8 cellular contexts compared by ENCODE assay signal in genomic region chr5:122458278-122458872, GRCh38.
DNase-seq lines count a peak whose midpoint lies in the region; ATAC-seq, FAIRE-seq and TF ChIP-seq lines count a peak whose summit lies in the region.

No MANE protein-coding gene starts in this region.

- CTCF ChIA-PET in HepG2 (lab: Yijun Ruan, JAX; ENCODE audit: low intra/inter-chr PET ratio, low total read pairs): no interaction called here

- no peak for TF ChIP-seq POLR2A in HepG2 (IDR thresholded peaks at IDR 0.05; ENCODE audit: insufficient read depth in 1 of 2, low read depth in 2 of 2, low read length in 2 of 2)

- H3K4me3 ChIP-seq in HepG2 (replicated peaks in 1 of 3; ENCODE audit: insufficient read depth in 1 of 3, low read depth in 2 of 3, low read length in 3 of 3): no peak overlapping the region

- no peak for TF ChIP-seq RAD21 in HepG2 (CRISPR knock-in tag; IDR thresholded peaks at IDR 0.05)

- no peak overlapping the region for H3K4me2 ChIP-seq in HepG2 (ENCODE audit: low read depth, low read length)

- no peaks in the 10 kb centered on the region for H3K36me3 ChIP-seq in HepG2 (replicated peaks in 1 of 2; ENCODE audit: control insufficient read depth in 1 of 2, insufficient read depth in 2 of 2, low read length in 2 of 2)

- no peak overlapping the region for H3K9ac ChIP-seq in HepG2 (ENCODE audit: insufficient read depth, low read depth, low read length)

- DNase-seq in COR-L47 (lab: John Stamatoyannopoulos, UW): peak; percentile 8
- peak; percentile 51 for DNase-seq in SW480 (ENCODE audit: low spot score)
- peak; percentile 6 for DNase-seq in HepG2 (ENCODE audit: low spot score)
- DNase-seq in NCI-H187 (lab: John Stamatoyannopoulos, UW): no peak
- no peak for DNase-seq in foreskin melanocyte
- no peak for DNase-seq in NCI-H128 (lab: John Stamatoyannopoulos, UW; ENCODE audit: unreplicated experiment)

- intact Hi-C loops in HepG2 (cut with micrococcal nuclease; ENCODE audit: unreplicated experiment): no loop called here

- TF ChIP-seq EP300 in HepG2 (IDR thresholded peaks at IDR 0.05; ENCODE audit: low read depth in 2 of 2, low read length in 2 of 2) (no peak), HepG2 (CRISPR knock-in tag; IDR thresholded peaks at IDR 0.05; ENCODE audit: borderline replicate concordance) (no peak)

- no peaks in the 10 kb centered on the region for H3K4me1 ChIP-seq in HepG2 (ENCODE audit: insufficient read depth, low read length)

- no peaks in the 10 kb centered on the region for H3K9me3 ChIP-seq in HepG2 (ENCODE audit: low read length)

- ATAC-seq in GM19035 (IDR thresholded peaks at IDR 0.05; ENCODE audit: unreplicated experiment) (peak; percentile 75), HG03354 (IDR thresholded peaks at IDR 0.05; ENCODE audit: poor library complexity, severe bottlenecking, unreplicated experiment) (peak; percentile 88), HepG2 (peak; percentile 77)

- H3K27me3 ChIP-seq in HepG2 (ENCODE audit: control insufficient read depth in 1 of 2, insufficient read depth in 2 of 2, low read length in 2 of 2): no peaks in the 10 kb centered on the region

- POLR2A ChIA-PET in HepG2 (lab: Yijun Ruan, JAX): no interaction called here

- no TSS peak for BruUV-seq in HepG2 (replicated peaks; lab: Mats Ljungman, UMichigan)

- H3K27ac ChIP-seq in HepG2 (ENCODE audit: extremely low read length, insufficient read depth, low read length): no peak overlapping the region

- H3K79me2 ChIP-seq in HepG2 (ENCODE audit: insufficient read depth, low read length): no peaks in the 10 kb centered on the region

- TF ChIP-seq CTCF in HepG2 (CRISPR knock-in tag; IDR thresholded peaks at IDR 0.05): peak; percentile 41

- WGBS in HepG2 (ENCODE audit: low lambda C conversion rate): 73% methylated on average over 8 of the region's 8 CpGs

- in situ Hi-C loops in HepG2 (cut with HindIII; ENCODE audit: extremely low pct_ligation_motif_present, low pct_unique_long_range_greater_than_20kb): no loop called here

- H4K20me1 ChIP-seq in HepG2 (ENCODE audit: insufficient read depth, low read length): no peaks in the 10 kb centered on the region

- no peak for FAIRE-seq in HepG2 (lab: Jason Lieb, UNC)

- no peak overlapping the region for H2AFZ ChIP-seq in HepG2 (ENCODE audit: low read length)

TF ChIP-seq in HepG2, 621 proteins besides CTCF, POLR2A, EP300 and RAD21:
- TF ChIP-seq STAG1 (CRISPR knock-in tag; IDR thresholded peaks at IDR 0.05): peak; percentile 49
- no peak for TF ChIP-seq POGZ (CRISPR knock-in tag; IDR thresholded peaks at IDR 0.05)
- TF ChIP-seq, protein P1, sequence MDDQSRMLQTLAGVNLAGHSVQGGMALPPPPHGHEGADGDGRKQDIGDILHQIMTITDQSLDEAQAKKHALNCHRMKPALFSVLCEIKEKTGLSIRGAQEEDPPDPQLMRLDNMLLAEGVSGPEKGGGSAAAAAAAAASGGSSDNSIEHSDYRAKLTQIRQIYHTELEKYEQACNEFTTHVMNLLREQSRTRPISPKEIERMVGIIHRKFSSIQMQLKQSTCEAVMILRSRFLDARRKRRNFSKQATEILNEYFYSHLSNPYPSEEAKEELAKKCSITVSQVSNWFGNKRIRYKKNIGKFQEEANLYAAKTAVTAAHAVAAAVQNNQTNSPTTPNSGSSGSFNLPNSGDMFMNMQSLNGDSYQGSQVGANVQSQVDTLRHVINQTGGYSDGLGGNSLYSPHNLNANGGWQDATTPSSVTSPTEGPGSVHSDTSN (CRISPR knock-in tag; IDR thresholded peaks at IDR 0.05; ENCODE audit: borderline replicate concordance): no peak
- TF ChIP-seq, protein P2, sequence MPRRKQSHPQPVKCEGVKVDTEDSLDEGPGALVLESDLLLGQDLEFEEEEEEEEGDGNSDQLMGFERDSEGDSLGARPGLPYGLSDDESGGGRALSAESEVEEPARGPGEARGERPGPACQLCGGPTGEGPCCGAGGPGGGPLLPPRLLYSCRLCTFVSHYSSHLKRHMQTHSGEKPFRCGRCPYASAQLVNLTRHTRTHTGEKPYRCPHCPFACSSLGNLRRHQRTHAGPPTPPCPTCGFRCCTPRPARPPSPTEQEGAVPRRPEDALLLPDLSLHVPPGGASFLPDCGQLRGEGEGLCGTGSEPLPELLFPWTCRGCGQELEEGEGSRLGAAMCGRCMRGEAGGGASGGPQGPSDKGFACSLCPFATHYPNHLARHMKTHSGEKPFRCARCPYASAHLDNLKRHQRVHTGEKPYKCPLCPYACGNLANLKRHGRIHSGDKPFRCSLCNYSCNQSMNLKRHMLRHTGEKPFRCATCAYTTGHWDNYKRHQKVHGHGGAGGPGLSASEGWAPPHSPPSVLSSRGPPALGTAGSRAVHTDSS (CRISPR knock-in tag; conservative IDR thresholded peaks at IDR 0.05): no peak

Comparison
In these comparisons a context has a peak if more than half of its experiments do, and no peak if none do; other contexts are left out.
1. DNase-seq: peak in COR-L47 (single experiment), SW480 (single experiment) and HepG2 (single experiment); none in NCI-H187 (0 of 2), foreskin melanocyte (single experiment) and NCI-H128 (single experiment).
2. Peak in every context shown above with its lines, with median percentiles within 50 percentile points of each other: ATAC-seq.